8 cellular contexts compared by ENCODE assay signal in genomic region chr19:20999731-21000352, GRCh38. TPM values are rescaled to one million over a fixed set of nuclear protein-coding genes. Genes with fewer than 3 reads are reported as not detected.
A peak's percentile ranks its signal among the peaks of the same experiment; 100 is the strongest.
DNase-seq lines count a peak whose midpoint lies in the region; ATAC-seq and TF ChIP-seq lines count a peak whose summit lies in the region.

No MANE protein-coding gene starts in this region.

- TF ChIP-seq CTCF in OCI-LY7 (conservative IDR thresholded peaks at IDR 0.05; ENCODE audit: low read length) (no peak), nephron progenitor cell (IDR thresholded peaks at IDR 0.05) (no peak)

- peak overlapping the region; percentile 56; the same call in 1 of the 2 replicates for H2AFZ ChIP-seq in OCI-LY7 (ENCODE audit: low read length)

- H3K27me3 Mint-ChIP-seq in activated T-helper 2 cell treated with anti-CD3 and anti-CD28 coated beads, Interferon-gamma antibody, Interleukin-2, Interleukin-4, amounts not matched to agents 10 μg/mL and 5 μg/mL and 100 μg/mL, durations not matched to agents 14 hours and 24 hours and 36 hours (ENCODE audit: low read depth) = no peaks in the 10 kb centered on the region
- H3K27me3 Mint-ChIP-seq in nephron progenitor cell (ENCODE audit: low read depth, poor library complexity) = peaks cover 12% of the 10 kb centered on the region

- POLR2A ChIA-PET in OCI-LY7 (lab: Charles Lee) = interaction anchor here (0.6 to 1.6 kb wide), 5 partner anchors 17 to 1068 kb away, joined by 3 to 9 read pairs (median 4); partner anchors contain the start of genes ZNF66 and ZNF85

- H3K4me1 Mint-ChIP-seq in activated T-helper 2 cell treated with anti-CD3 and anti-CD28 coated beads, Interferon-gamma antibody, Interleukin-2, Interleukin-4, amounts not matched to agents 10 μg/mL and 5 μg/mL and 100 μg/mL, durations not matched to agents 14 hours and 24 hours and 36 hours (ENCODE audit: low read depth) = peaks cover 8% of the 10 kb centered on the region
- peaks cover 13% of the 10 kb centered on the region for H3K4me1 Mint-ChIP-seq in nephron progenitor cell

- H3K27ac Mint-ChIP-seq in activated T-helper 2 cell treated with anti-CD3 and anti-CD28 coated beads, Interferon-gamma antibody, Interleukin-2, Interleukin-4, amounts not matched to agents 10 μg/mL and 5 μg/mL and 100 μg/mL, durations not matched to agents 14 hours and 24 hours and 36 hours = peak overlapping the region; percentile 76
- peak overlapping the region; percentile 97 for H3K27ac Mint-ChIP-seq in nephron progenitor cell

- no peaks in the 10 kb centered on the region for H4K20me1 ChIP-seq in OCI-LY7 (ENCODE audit: insufficient read depth, low read length)

- H3K9me3 Mint-ChIP-seq in activated T-helper 2 cell treated with anti-CD3 and anti-CD28 coated beads, Interferon-gamma antibody, Interleukin-2, Interleukin-4, amounts not matched to agents 10 μg/mL and 5 μg/mL and 100 μg/mL, durations not matched to agents 14 hours and 24 hours and 36 hours = peaks cover 28% of the 10 kb centered on the region
- peaks cover 55% of the 10 kb centered on the region for H3K9me3 Mint-ChIP-seq in nephron progenitor cell

- H3K9me2 ChIP-seq in OCI-LY7 (ENCODE audit: insufficient read depth, low read length) = no peaks in the 10 kb centered on the region

- peaks cover 8% of the 10 kb centered on the region for H3K36me3 Mint-ChIP-seq in activated T-helper 2 cell treated with anti-CD3 and anti-CD28 coated beads, Interferon-gamma antibody, Interleukin-2, Interleukin-4, amounts not matched to agents 10 μg/mL and 5 μg/mL and 100 μg/mL, durations not matched to agents 14 hours and 24 hours and 36 hours (ENCODE audit: low read depth)
- peaks cover 25% of the 10 kb centered on the region for H3K36me3 Mint-ChIP-seq in nephron progenitor cell (ENCODE audit: low read depth)

- H3K9me3 ChIP-seq in OCI-LY7 (ENCODE audit: low read length) = no peaks in the 10 kb centered on the region

- H3K4me3 Mint-ChIP-seq in activated T-helper 2 cell treated with anti-CD3 and anti-CD28 coated beads, Interferon-gamma antibody, Interleukin-2, Interleukin-4, amounts not matched to agents 10 μg/mL and 5 μg/mL and 100 μg/mL, durations not matched to agents 14 hours and 24 hours and 36 hours (ENCODE audit: low read depth) = peak overlapping the region; percentile 89
- H3K4me3 Mint-ChIP-seq in nephron progenitor cell = peak overlapping the region; percentile 95

- H3K4me3 ChIP-seq in OCI-LY7 (ENCODE audit: low read depth, low read length, poor library complexity, severe bottlenecking) = peak overlapping the region; percentile 75

- CTCF ChIA-PET in OCI-LY7 (lab: Charles Lee; ENCODE audit: unreplicated experiment) = no interaction called here

- intact Hi-C loops in OCI-LY7 (cut with micrococcal nuclease; ENCODE audit: unreplicated experiment) = no loop called here
- intact Hi-C loops in activated T-helper 2 cell treated with anti-CD3 and anti-CD28 coated beads, Interferon-gamma antibody, Interleukin-2, Interleukin-4, amounts not matched to agents 10 μg/mL and 5 μg/mL and 100 μg/mL, durations not matched to agents 14 hours and 24 hours and 36 hours (cut with micrococcal nuclease) = loop anchor here (1.0 kb wide), 1 partner anchor 224 kb away; the partner anchor contains the start of gene ZNF66

- ATAC-seq in GM19023 (IDR thresholded peaks at IDR 0.05; ENCODE audit: unreplicated experiment) = peak; percentile 100
- ATAC-seq in HG03432 (IDR thresholded peaks at IDR 0.05; ENCODE audit: unreplicated experiment) = peak; percentile 99

- peaks cover 11% of the 10 kb centered on the region; the same call in 1 of the 2 replicates for H3K79me2 ChIP-seq in OCI-LY7 (ENCODE audit: insufficient read depth, low read depth, low read length)

- H3K4me2 ChIP-seq in OCI-LY7 (ENCODE audit: low read length) = peak overlapping the region; percentile 60

- H3K36me3 ChIP-seq in OCI-LY7 (ENCODE audit: insufficient read depth, low read length) = no peaks in the 10 kb centered on the region

- H3K4me1 ChIP-seq in OCI-LY7 (ENCODE audit: insufficient read depth, low read length, poor library complexity, severe bottlenecking) = no peaks in the 10 kb centered on the region

- BruUV-seq in OCI-LY7 (replicated peaks; lab: Mats Ljungman, UMichigan) = TSS peak; percentile 87

- DNase-seq in AG08396 (ENCODE audit: low spot score) (peak; percentile 93), OCI-LY7 (ENCODE audit: low spot score) (peak; percentile 93), fibroblast of the conjunctiva (ENCODE audit: low read depth) (peak; percentile 85), nephron progenitor cell (peak; percentile 79)
- peak; percentile 81 for DNase-seq in activated T-helper 2 cell treated with anti-CD3 and anti-CD28 coated beads, Interferon-gamma antibody, Interleukin-2, Interleukin-4, amounts not matched to agents 10 μg/mL and 5 μg/mL and 100 μg/mL, durations not matched to agents 14 hours and 24 hours and 36 hours (ENCODE audit: low spot score)
- peak; percentile 71 to 88 (median 80) for DNase-seq in stimulated activated naive CD4-positive, alpha-beta T cell (lab: John Stamatoyannopoulos, UW)

- peak overlapping the region; percentile 61 for H3K27ac ChIP-seq in OCI-LY7 (ENCODE audit: low read depth, low read length, poor library complexity, severe bottlenecking)

RNA-seq across cellular contexts. Expression of gene ZNF430, which starts 20.6 kb away (rescaled TPM):
- total RNA-seq in OCI-LY7 (2014; rRNA removed; shearing (Covaris generic)) = 14.0 and 28.7 TPM in 2 replicates
- total RNA-seq in OCI-LY7 (2022) = 31.5 and 31.7 TPM in 2 replicates
- 19.6 and 22.5 TPM in 2 replicates for total RNA-seq in activated T-helper 2 cell treated with anti-CD3 and anti-CD28 coated beads, Interferon-gamma antibody, Interleukin-2, Interleukin-4, amounts not matched to agents 10 μg/mL and 5 μg/mL and 100 μg/mL, durations not matched to agents 14 hours and 24 hours and 36 hours

Comparison
In these comparisons a context has a peak if more than half of its experiments do, and no peak if none do; other contexts are left out.
1. Peak in every context shown above with its lines: DNase-seq, ATAC-seq, H3K4me3 ChIP-seq and H3K27ac ChIP-seq.